Comparison of ENCODE assay signal across 1 cellular context in genomic region chr1:234955107-234955731, GRCh38.
TF ChIP-seq lines count a peak whose summit lies in the region.

No MANE protein-coding gene starts in this region.

TF ChIP-seq in HepG2, 621 proteins besides CTCF, POLR2A, EP300 and RAD21 (continued from another document and continues in another):
- TF ChIP-seq PITX1 (CRISPR knock-in tag; IDR thresholded peaks at IDR 0.05) (no peak), KDM5B (CRISPR knock-in tag; IDR thresholded peaks at IDR 0.05; ENCODE audit: borderline replicate concordance) (peak; percentile 75; the same call in 1 of the 2 replicates), ZNF333 (CRISPR knock-in tag; IDR thresholded peaks at IDR 0.05; ENCODE audit: borderline replicate concordance) (no peak), FOXA1 (IDR thresholded peaks at IDR 0.05) (no peak), FOXA1 (CRISPR knock-in tag; IDR thresholded peaks at IDR 0.05) (peak; percentile 37; the same call in 1 of the 2 replicates), MXD3 (CRISPR knock-in tag; IDR thresholded peaks at IDR 0.05) (no peak), ZKSCAN1 (IDR thresholded peaks at IDR 0.05; ENCODE audit: low read length) (no peak), SMAD1 (CRISPR knock-in tag; IDR thresholded peaks at IDR 0.05; ENCODE audit: borderline replicate concordance, low read depth) (no peak), HMG20B (CRISPR knock-in tag; conservative IDR thresholded peaks at IDR 0.05) (peak; percentile 51; the same call in 1 of the 2 replicates), RNF219 (CRISPR knock-in tag; IDR thresholded peaks at IDR 0.05) (no peak), PRDM15 (CRISPR knock-in tag; IDR thresholded peaks at IDR 0.05) (no peak), SRF (IDR thresholded peaks at IDR 0.05; ENCODE audit: low read depth, low read length) (no peak), ZBTB39 (CRISPR knock-in tag; IDR thresholded peaks at IDR 0.05) (no peak), CSRNP1 (CRISPR knock-in tag; IDR thresholded peaks at IDR 0.05) (no peak), RXRA (CRISPR knock-in tag; IDR thresholded peaks at IDR 0.05) (peak; percentile 71; the same call in 1 of the 2 replicates), GABPB1 (CRISPR knock-in tag; IDR thresholded peaks at IDR 0.05) (no peak), FOXC1 (CRISPR knock-in tag; IDR thresholded peaks at IDR 0.05; ENCODE audit: borderline replicate concordance) (no peak), KDM5A (IDR thresholded peaks at IDR 0.05; ENCODE audit: borderline replicate concordance, low read length) (no peak), ZNF282 (IDR thresholded peaks at IDR 0.05; ENCODE audit: partially characterized antibody) (no peak), ZNF704 (CRISPR knock-in tag; IDR thresholded peaks at IDR 0.05; ENCODE audit: borderline replicate concordance) (0 out of 2 replicates have a peak, but pooled peaks have one; percentile 32), ZNF101 (CRISPR knock-in tag; IDR thresholded peaks at IDR 0.05; ENCODE audit: borderline replicate concordance, low read depth) (no peak), SMAD9 (CRISPR knock-in tag; IDR thresholded peaks at IDR 0.05) (no peak), ZGPAT (CRISPR knock-in tag; IDR thresholded peaks at IDR 0.05) (peak; percentile 56; the same call in 1 of the 2 replicates), CEBPG (CRISPR knock-in tag; IDR thresholded peaks at IDR 0.05) (peak; percentile 60), MIER3 (CRISPR knock-in tag; IDR thresholded peaks at IDR 0.05; ENCODE audit: borderline replicate concordance) (peak; percentile 32; the same call in 1 of the 2 replicates), KDM2A (CRISPR knock-in tag; IDR thresholded peaks at IDR 0.05; ENCODE audit: borderline replicate concordance, low read depth) (0 out of 2 replicates have a peak, but pooled peaks have one; percentile 29), TERF1 (CRISPR knock-in tag; IDR thresholded peaks at IDR 0.05) (no peak), SALL2 (CRISPR knock-in tag; IDR thresholded peaks at IDR 0.05) (peak; percentile 24; the same call in 1 of the 2 replicates), HOXA7 (CRISPR knock-in tag; IDR thresholded peaks at IDR 0.05) (no peak), ATAD3A (CRISPR knock-in tag; IDR thresholded peaks at IDR 0.05) (no peak), ZNF142 (CRISPR knock-in tag; IDR thresholded peaks at IDR 0.05) (no peak), ATF2 (CRISPR knock-in tag; IDR thresholded peaks at IDR 0.05) (no peak), ZFP41 (CRISPR knock-in tag; IDR thresholded peaks at IDR 0.05; ENCODE audit: borderline replicate concordance) (no peak), KLF16 (CRISPR knock-in tag; IDR thresholded peaks at IDR 0.05) (no peak), ZNF274 (CRISPR knock-in tag; IDR thresholded peaks at IDR 0.05) (no peak), ERF (CRISPR knock-in tag; IDR thresholded peaks at IDR 0.05) (no peak)
